17 cellular contexts compared by ENCODE assay signal in the genomic region with DNA sequence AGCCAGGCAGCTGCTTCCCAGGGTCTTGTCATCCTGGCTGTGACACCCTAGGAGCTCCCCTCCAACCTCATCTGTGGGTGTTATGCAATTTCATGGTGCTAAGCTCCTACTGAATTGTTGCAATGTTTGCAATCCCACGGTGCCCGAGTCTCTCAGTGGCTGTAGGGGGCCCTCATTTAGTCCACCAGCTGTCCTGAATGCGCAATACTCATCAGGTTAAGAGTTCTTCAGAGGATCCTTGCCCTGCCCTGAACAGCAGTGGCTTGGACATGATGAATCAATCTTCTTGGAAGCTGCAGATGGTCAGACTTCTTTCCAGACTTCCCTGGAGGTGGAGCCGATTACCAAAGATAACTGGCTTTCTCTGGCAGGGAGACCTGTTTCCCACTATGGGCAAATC.
DNase-seq lines count a peak whose midpoint lies in the region; TF ChIP-seq lines count a peak whose summit lies in the region.
"Had no signal": no experiment of that assay in that cellular context is flagged by ENCODE, and none has a peak within 500 bp of the region (broad histone marks: within the 10 kb centered on the region; RNA-seq: fewer than 3 reads in every experiment).

No MANE protein-coding gene starts in this region.

- H3K27me3 Mint-ChIP-seq in nephron (ENCODE audit: low read depth) (peaks cover 11% of the 10 kb centered on the region), immature natural killer cell (ENCODE audit: low read depth in 3 of 3) (peaks cover 0 to 4% (median 2%) of the 10 kb centered on the region in 3 donors)
- H3K27me3 Mint-ChIP-seq: activated naive CD8-positive, alpha-beta T cell treated with anti-CD3 and anti-CD28 coated beads, Interleukin-2, amount 10 ng/mL, durations not matched to agents 7 days and 5 days had no signal

- no peak overlapping the region for H3K4me3 ChIP-seq in AG10803 (ENCODE audit: low read length)
- H3K4me3 ChIP-seq in cardiac fibroblast (replicated peaks in 1 of 2; ENCODE audit: low read depth in 2 of 2, low read length in 2 of 2) = no peak overlapping the region
- H3K4me3 ChIP-seq: prostate gland had no signal

- peaks cover 79% of the 10 kb centered on the region for H3K4me1 Mint-ChIP-seq in nephron
- H3K4me1 Mint-ChIP-seq in immature natural killer cell = peaks cover 0 to 5% of the 10 kb centered on the region in 2 donors

- TF ChIP-seq CTCF in AG10803 (conservative IDR thresholded peaks at IDR 0.05; ENCODE audit: low read length) (peak; percentile 16), cardiac fibroblast (IDR thresholded peaks at IDR 0.05; ENCODE audit: low read depth, low read length) (peak; percentile 12), nephron (IDR thresholded peaks at IDR 0.05; ENCODE audit: unreplicated experiment in 3 of 3) (no peak)

- no peaks in the 10 kb centered on the region for H3K36me3 Mint-ChIP-seq in nephron (ENCODE audit: low read depth)
- no peaks in the 10 kb centered on the region for H3K36me3 Mint-ChIP-seq in immature natural killer cell
- H3K36me3 Mint-ChIP-seq: activated naive CD8-positive, alpha-beta T cell treated with anti-CD3 and anti-CD28 coated beads, Interleukin-2, amount 10 ng/mL, durations not matched to agents 7 days and 5 days had no signal

- H3K4me3 Mint-ChIP-seq in nephron (no peak overlapping the region), immature natural killer cell (no peak overlapping the region)
- H3K4me3 Mint-ChIP-seq: activated naive CD8-positive, alpha-beta T cell treated with anti-CD3 and anti-CD28 coated beads, Interleukin-2, amount 10 ng/mL, durations not matched to agents 7 days and 5 days had no signal

- H3K9me3 Mint-ChIP-seq in nephron = no peaks in the 10 kb centered on the region
- no peaks in the 10 kb centered on the region for H3K9me3 Mint-ChIP-seq in immature natural killer cell
- H3K9me3 Mint-ChIP-seq: activated naive CD8-positive, alpha-beta T cell treated with anti-CD3 and anti-CD28 coated beads, Interleukin-2, amount 10 ng/mL, durations not matched to agents 7 days and 5 days had no signal

- DNase-seq in AG10803 (ENCODE audit: low read depth) (peak; percentile 89), LHCN-M2 (ENCODE audit: low read depth) (peak; percentile 100), cardiac fibroblast (ENCODE audit: low read depth in 2 of 2) (peak; percentile 68 to 90), immature natural killer cell (no peak), NAMALWA (ENCODE audit: low spot score) (no peak), epidermal melanocyte (ENCODE audit: insufficient read length, low spot score) (no peak), COLO829 (ENCODE audit: low spot score) (no peak)
- DNase-seq: activated naive CD8-positive, alpha-beta T cell treated with anti-CD3 and anti-CD28 coated beads, Interleukin-2, amount 10 ng/mL, durations not matched to agents 7 days and 5 days; C1 segment of cervical spinal cord; cortex of kidney; foreskin keratinocyte; Kasumi-1; NCI-H2081 treated with DMSO at 0.1 percent for 48 hours; NK-92 treated with Interleukin-12 subunit alpha and Interleukin-12 subunit beta, amount 100 ng/mL, for 24 hours; stimulated activated CD4-positive, alpha-beta T cell treated with anti-CD3 and anti-CD28 coated beads, Interleukin-2, amount 100 ng/mL, for 48 hours had no signal

- peak overlapping the region; percentile 28 to 97 (median 93) for H3K27ac Mint-ChIP-seq in nephron
- no peak overlapping the region for H3K27ac Mint-ChIP-seq in immature natural killer cell
- H3K27ac Mint-ChIP-seq: activated naive CD8-positive, alpha-beta T cell treated with anti-CD3 and anti-CD28 coated beads, Interleukin-2, amount 10 ng/mL, durations not matched to agents 7 days and 5 days had no signal

Comparison
In these comparisons a context has a peak if more than half of its experiments do, and no peak if none do; other contexts are left out.
1. DNase-seq: peak in AG10803 (single experiment), LHCN-M2 (single experiment) and cardiac fibroblast (2 of 2); none in immature natural killer cell (0 of 3), NAMALWA (single experiment), epidermal melanocyte (single experiment) and COLO829 (single experiment).
2. CTCF ChIP-seq: peak in AG10803 (single experiment) and cardiac fibroblast (single experiment); none in nephron (0 of 3).
3. H3K27ac Mint-ChIP-seq: peak in nephron (3 of 3); none in immature natural killer cell (0 of 6).